In the genomic region with DNA sequence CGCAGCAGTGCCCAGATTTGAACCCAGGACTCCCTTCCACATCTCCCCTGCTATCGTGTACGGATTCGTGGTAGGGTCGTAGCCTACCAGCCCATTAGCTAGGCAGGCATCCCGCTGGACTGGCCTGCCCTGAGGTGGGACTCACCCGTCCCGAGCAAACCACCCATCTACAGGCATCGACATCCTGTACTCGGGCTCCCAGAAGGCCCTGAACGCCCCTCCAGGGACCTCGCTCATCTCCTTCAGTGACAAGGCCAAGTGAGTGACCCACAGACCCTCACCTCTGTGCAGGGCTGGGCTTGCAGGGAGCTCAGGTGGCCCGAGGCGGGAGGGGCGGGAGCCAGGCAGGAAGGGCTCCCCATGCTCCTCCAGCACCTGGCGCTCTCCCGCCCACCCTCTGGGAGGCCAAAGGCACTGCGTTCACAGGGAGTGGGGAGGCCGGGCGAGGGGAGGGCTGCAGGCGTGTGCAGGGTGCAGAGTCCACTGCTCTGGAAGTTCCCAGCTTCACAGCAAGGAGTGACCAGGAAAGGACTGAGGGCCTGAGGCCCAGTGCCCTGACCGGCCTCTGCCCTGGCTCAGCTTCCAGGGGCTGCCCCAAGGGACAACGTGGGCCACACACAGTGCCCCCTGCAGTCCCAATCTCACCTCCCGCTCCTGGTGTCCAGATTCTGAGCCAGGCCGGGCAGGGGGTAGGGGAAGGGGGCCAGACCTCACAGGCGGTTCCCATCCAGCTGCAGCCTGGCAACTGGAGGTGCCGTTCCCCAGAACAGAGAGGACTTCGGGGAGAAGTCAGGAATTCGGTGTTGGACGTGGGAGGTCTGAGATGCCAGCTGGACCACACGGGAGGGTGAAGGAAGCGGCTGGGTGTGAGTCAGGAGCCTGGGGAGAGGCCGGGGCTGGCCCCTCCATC, we compare ENCODE assay signal across 1 cellular context.
TF ChIP-seq lines count a peak whose summit lies in the region.

No MANE protein-coding gene starts in this region.

TF ChIP-seq in HepG2, 621 proteins besides CTCF, POLR2A, EP300 and RAD21 (continued from another document and continues in another):
- TF ChIP-seq ZNF773 (CRISPR knock-in tag; IDR thresholded peaks at IDR 0.05; ENCODE audit: borderline replicate concordance) (no peak; the same call in 1 of the 2 replicates), KDM5B (CRISPR knock-in tag; IDR thresholded peaks at IDR 0.05; ENCODE audit: borderline replicate concordance) (peak; percentile 90), RFX3 (CRISPR knock-in tag; IDR thresholded peaks at IDR 0.05) (no peak), SMAD1 (CRISPR knock-in tag; IDR thresholded peaks at IDR 0.05; ENCODE audit: borderline replicate concordance, low read depth) (peak; percentile 95; the same call in 1 of the 2 replicates), ZNF558 (CRISPR knock-in tag; IDR thresholded peaks at IDR 0.05; ENCODE audit: borderline replicate concordance) (peak; percentile 22; the same call in 1 of the 2 replicates), ZNF543 (CRISPR knock-in tag; IDR thresholded peaks at IDR 0.05) (peak; percentile 90), ZNF367 (CRISPR knock-in tag; IDR thresholded peaks at IDR 0.05; ENCODE audit: borderline replicate concordance) (no peak), NFYC (CRISPR knock-in tag; IDR thresholded peaks at IDR 0.05) (0 out of 2 replicates have a peak, but pooled peaks have one; percentile 42), HES4 (CRISPR knock-in tag; IDR thresholded peaks at IDR 0.05; ENCODE audit: borderline replicate concordance) (0 out of 2 replicates have a peak, but pooled peaks have one; percentile 53), ZNF839 (CRISPR knock-in tag; IDR thresholded peaks at IDR 0.05; ENCODE audit: borderline replicate concordance) (no peak; the same call in 1 of the 2 replicates), MEF2D (CRISPR knock-in tag; IDR thresholded peaks at IDR 0.05) (peak; percentile 94), JUND (CRISPR knock-in tag; IDR thresholded peaks at IDR 0.05) (no peak), ZBTB1 (CRISPR knock-in tag; IDR thresholded peaks at IDR 0.05; ENCODE audit: borderline replicate concordance) (no peak), ZNF33B (CRISPR knock-in tag; IDR thresholded peaks at IDR 0.05) (0 out of 2 replicates have a peak, but pooled peaks have one; percentile 48), FOXP4 (CRISPR knock-in tag; IDR thresholded peaks at IDR 0.05) (peak; percentile 75), NPAS2 (CRISPR knock-in tag; IDR thresholded peaks at IDR 0.05; ENCODE audit: borderline replicate concordance) (no peak), SMC3 (IDR thresholded peaks at IDR 0.05; ENCODE audit: low read length) (no peak), ZNF232 (CRISPR knock-in tag; IDR thresholded peaks at IDR 0.05; ENCODE audit: borderline replicate concordance) (no peak), ZFP36L1 (CRISPR knock-in tag; IDR thresholded peaks at IDR 0.05) (peak; percentile 94), ZNF160 (CRISPR knock-in tag; IDR thresholded peaks at IDR 0.05) (peak; percentile 48; the same call in 1 of the 2 replicates), POGK (CRISPR knock-in tag; conservative IDR thresholded peaks at IDR 0.05) (peak; percentile 90), CENPX (CRISPR knock-in tag; IDR thresholded peaks at IDR 0.05) (no peak), THAP8 (CRISPR knock-in tag; IDR thresholded peaks at IDR 0.05; ENCODE audit: borderline replicate concordance) (no peak), ATRX (CRISPR knock-in tag; IDR thresholded peaks at IDR 0.05; ENCODE audit: borderline replicate concordance) (no peak), ZNF343 (CRISPR knock-in tag; IDR thresholded peaks at IDR 0.05) (peak; percentile 98; the same call in 1 of the 2 replicates), NFIC (IDR thresholded peaks at IDR 0.05; ENCODE audit: low read length) (no peak), KDM3A (CRISPR knock-in tag; IDR thresholded peaks at IDR 0.05; ENCODE audit: low read depth) (peak; percentile 93), ZNF879 (CRISPR knock-in tag; IDR thresholded peaks at IDR 0.05) (peak; percentile 84; the same call in 1 of the 2 replicates), TEAD3 (CRISPR knock-in tag; optimal IDR thresholded peaks at IDR 0.05; ENCODE audit: borderline replicate concordance) (peak; percentile 73), ZEB1 (IDR thresholded peaks at IDR 0.05; ENCODE audit: insufficient replicate concordance, low read depth) (peak; percentile 79), SNRNP70 (IDR thresholded peaks at IDR 0.05; ENCODE audit: low read depth, low read length) (no peak), ZNF24 (IDR thresholded peaks at IDR 0.05) (no peak), HBP1 (CRISPR knock-in tag; IDR thresholded peaks at IDR 0.05; ENCODE audit: low read depth) (peak; percentile 65; the same call in 1 of the 2 replicates), MED1 (CRISPR knock-in tag; IDR thresholded peaks at IDR 0.05) (peak; percentile 98), FOXO1 (CRISPR knock-in tag; IDR thresholded peaks at IDR 0.05) (peak; percentile 86; the same call in 1 of the 2 replicates), TAF15 (IDR thresholded peaks at IDR 0.05; ENCODE audit: low read depth, low read length, poor library complexity, severe bottlenecking) (peak; percentile 82), ZNF564 (CRISPR knock-in tag; IDR thresholded peaks at IDR 0.05) (peak; percentile 95), ETV5 (CRISPR knock-in tag; IDR thresholded peaks at IDR 0.05; ENCODE audit: borderline replicate concordance) (peak; percentile 79; the same call in 1 of the 2 replicates), MBNL3 (CRISPR knock-in tag; conservative IDR thresholded peaks at IDR 0.05) (no peak), ZFP41 (CRISPR knock-in tag; IDR thresholded peaks at IDR 0.05; ENCODE audit: borderline replicate concordance) (peak; percentile 59; the same call in 1 of the 2 replicates), IRX3 (CRISPR knock-in tag; IDR thresholded peaks at IDR 0.05; ENCODE audit: borderline replicate concordance, low read depth) (no peak), YEATS4 (CRISPR knock-in tag; IDR thresholded peaks at IDR 0.05; ENCODE audit: borderline replicate concordance) (peak; percentile 91), ZSCAN22 (CRISPR knock-in tag; IDR thresholded peaks at IDR 0.05) (peak; percentile 43; the same call in 1 of the 2 replicates)
- TF ChIP-seq, protein P1, sequence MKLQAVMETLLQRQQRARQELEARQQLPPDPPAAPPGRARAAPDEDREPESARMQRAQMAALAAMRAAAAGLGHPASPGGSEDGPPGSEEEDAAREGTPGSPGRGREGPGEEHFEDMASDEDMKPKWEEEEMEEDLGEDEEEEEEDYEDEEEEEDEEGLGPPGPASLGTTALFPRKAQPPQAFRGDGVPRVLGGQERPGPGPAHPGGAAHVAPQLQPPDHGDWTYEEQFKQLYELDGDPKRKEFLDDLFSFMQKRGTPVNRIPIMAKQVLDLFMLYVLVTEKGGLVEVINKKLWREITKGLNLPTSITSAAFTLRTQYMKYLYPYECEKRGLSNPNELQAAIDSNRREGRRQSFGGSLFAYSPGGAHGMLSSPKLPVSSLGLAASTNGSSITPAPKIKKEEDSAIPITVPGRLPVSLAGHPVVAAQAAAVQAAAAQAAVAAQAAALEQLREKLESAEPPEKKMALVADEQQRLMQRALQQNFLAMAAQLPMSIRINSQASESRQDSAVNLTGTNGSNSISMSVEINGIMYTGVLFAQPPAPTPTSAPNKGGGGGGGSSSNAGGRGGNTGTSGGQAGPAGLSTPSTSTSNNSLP (IDR thresholded peaks at IDR 0.05; ENCODE audit: low read depth, low read length): no peak; the same call in 1 of the 2 replicates
- TF ChIP-seq, protein P2, sequence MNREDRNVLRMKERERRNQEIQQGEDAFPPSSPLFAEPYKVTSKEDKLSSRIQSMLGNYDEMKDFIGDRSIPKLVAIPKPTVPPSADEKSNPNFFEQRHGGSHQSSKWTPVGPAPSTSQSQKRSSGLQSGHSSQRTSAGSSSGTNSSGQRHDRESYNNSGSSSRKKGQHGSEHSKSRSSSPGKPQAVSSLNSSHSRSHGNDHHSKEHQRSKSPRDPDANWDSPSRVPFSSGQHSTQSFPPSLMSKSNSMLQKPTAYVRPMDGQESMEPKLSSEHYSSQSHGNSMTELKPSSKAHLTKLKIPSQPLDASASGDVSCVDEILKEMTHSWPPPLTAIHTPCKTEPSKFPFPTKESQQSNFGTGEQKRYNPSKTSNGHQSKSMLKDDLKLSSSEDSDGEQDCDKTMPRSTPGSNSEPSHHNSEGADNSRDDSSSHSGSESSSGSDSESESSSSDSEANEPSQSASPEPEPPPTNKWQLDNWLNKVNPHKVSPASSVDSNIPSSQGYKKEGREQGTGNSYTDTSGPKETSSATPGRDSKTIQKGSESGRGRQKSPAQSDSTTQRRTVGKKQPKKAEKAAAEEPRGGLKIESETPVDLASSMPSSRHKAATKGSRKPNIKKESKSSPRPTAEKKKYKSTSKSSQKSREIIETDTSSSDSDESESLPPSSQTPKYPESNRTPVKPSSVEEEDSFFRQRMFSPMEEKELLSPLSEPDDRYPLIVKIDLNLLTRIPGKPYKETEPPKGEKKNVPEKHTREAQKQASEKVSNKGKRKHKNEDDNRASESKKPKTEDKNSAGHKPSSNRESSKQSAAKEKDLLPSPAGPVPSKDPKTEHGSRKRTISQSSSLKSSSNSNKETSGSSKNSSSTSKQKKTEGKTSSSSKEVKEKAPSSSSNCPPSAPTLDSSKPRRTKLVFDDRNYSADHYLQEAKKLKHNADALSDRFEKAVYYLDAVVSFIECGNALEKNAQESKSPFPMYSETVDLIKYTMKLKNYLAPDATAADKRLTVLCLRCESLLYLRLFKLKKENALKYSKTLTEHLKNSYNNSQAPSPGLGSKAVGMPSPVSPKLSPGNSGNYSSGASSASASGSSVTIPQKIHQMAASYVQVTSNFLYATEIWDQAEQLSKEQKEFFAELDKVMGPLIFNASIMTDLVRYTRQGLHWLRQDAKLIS (CRISPR knock-in tag; IDR thresholded peaks at IDR 0.05): no peak; the same call in 1 of the 2 replicates
- TF ChIP-seq, protein P3, sequence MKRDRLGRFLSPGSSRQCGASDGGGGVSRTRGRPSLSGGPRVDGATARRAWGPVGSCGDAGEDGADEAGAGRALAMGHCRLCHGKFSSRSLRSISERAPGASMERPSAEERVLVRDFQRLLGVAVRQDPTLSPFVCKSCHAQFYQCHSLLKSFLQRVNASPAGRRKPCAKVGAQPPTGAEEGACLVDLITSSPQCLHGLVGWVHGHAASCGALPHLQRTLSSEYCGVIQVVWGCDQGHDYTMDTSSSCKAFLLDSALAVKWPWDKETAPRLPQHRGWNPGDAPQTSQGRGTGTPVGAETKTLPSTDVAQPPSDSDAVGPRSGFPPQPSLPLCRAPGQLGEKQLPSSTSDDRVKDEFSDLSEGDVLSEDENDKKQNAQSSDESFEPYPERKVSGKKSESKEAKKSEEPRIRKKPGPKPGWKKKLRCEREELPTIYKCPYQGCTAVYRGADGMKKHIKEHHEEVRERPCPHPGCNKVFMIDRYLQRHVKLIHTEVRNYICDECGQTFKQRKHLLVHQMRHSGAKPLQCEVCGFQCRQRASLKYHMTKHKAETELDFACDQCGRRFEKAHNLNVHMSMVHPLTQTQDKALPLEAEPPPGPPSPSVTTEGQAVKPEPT (CRISPR knock-in tag; IDR thresholded peaks at IDR 0.05; ENCODE audit: low read depth): peak; percentile 90; the same call in 1 of the 2 replicates
- TF ChIP-seq, protein P4, sequence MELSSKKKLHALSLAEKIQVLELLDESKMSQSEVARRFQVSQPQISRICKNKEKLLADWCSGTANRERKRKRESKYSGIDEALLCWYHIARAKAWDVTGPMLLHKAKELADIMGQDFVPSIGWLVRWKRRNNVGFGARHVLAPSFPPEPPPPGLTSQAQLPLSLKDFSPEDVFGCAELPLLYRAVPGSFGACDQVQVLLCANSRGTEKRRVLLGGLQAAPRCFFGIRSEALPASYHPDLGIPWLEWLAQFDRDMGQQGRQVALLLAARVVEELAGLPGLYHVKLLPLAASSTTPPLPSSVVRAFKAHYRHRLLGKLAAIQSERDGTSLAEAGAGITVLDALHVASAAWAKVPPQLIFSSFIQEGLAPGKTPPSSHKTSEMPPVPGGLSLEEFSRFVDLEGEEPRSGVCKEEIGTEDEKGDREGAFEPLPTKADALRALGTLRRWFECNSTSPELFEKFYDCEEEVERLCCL (CRISPR knock-in tag; IDR thresholded peaks at IDR 0.05; ENCODE audit: borderline replicate concordance): no peak
